ENCODE assay signal across 20 cellular contexts in genomic region chr21:36654796-36655325, GRCh38. TPM values are rescaled to one million over a fixed set of nuclear protein-coding genes. Genes with fewer than 3 reads are reported as not detected.
DNase-seq lines count a peak whose midpoint lies in the region; ATAC-seq lines count a peak whose summit lies in the region.
"Had no signal": no experiment of that assay in that cellular context is flagged by ENCODE, and none has a peak within 500 bp of the region (broad histone marks: within the 10 kb centered on the region; RNA-seq: fewer than 3 reads in every experiment).

No MANE protein-coding gene starts in this region.

- H3K4me3 Mint-ChIP-seq in T-cell = no peak overlapping the region
- H3K4me3 Mint-ChIP-seq in activated T-cell treated with anti-CD3 and anti-CD28 coated beads, Interleukin-2, amount 50 U/mL, for 24 hours = no peak overlapping the region
- H3K4me3 Mint-ChIP-seq: CD14-positive monocyte; CD4-positive, alpha-beta memory T cell; GM23338; HFFc6; IgD-negative memory B cell had no signal

- H3K27ac ChIP-seq in caudate nucleus (ENCODE audit: low read depth, low read length) = peak overlapping the region; percentile 94
- H3K27ac ChIP-seq: 22Rv1, A549, BLaER1 had no signal

- H3K4me1 Mint-ChIP-seq in T-cell = no peaks in the 10 kb centered on the region
- no peaks in the 10 kb centered on the region for H3K4me1 Mint-ChIP-seq in activated T-cell treated with anti-CD3 and anti-CD28 coated beads, Interleukin-2, amount 50 U/mL, for 24 hours (ENCODE audit: low read depth)
- H3K4me1 Mint-ChIP-seq: CD14-positive monocyte; CD4-positive, alpha-beta memory T cell; GM23338; IgD-negative memory B cell had no signal

- CTCF ChIA-PET in T-cell (lab: Charles Lee) = no interaction called here

- DNase-seq in Ammon's horn (ENCODE audit: low spot score) (peak; percentile 24), caudate nucleus (lab: John Stamatoyannopoulos, UW) (peak in 13 of 61 donors; percentile 4 to 65 (median 20)), medulla oblongata (ENCODE audit: extremely low spot score) (peak; percentile 5), superior temporal gyrus (ENCODE audit: extremely low spot score) (peak; percentile 42), T-cell (no peak), SW480 (ENCODE audit: low spot score) (no peak)
- DNase-seq in activated T-cell treated with anti-CD3 and anti-CD28 coated beads, Interleukin-2, amount 50 U/mL, for 24 hours = no peak
- DNase-seq: AML-193; CD4-positive, alpha-beta memory T cell; DMS153; DMS79; GDM1; HFFc6 had no signal

- no peak overlapping the region for H3K27ac Mint-ChIP-seq in T-cell
- no peak overlapping the region for H3K27ac Mint-ChIP-seq in activated T-cell treated with anti-CD3 and anti-CD28 coated beads, Interleukin-2, amount 50 U/mL, for 24 hours
- H3K27ac Mint-ChIP-seq: CD14-positive monocyte; CD4-positive, alpha-beta memory T cell; GM23338; HFFc6; IgD-negative memory B cell had no signal

- ATAC-seq in T-cell (replicated peaks in 1 of 4) = no peak
- ATAC-seq: A549, GM23338, HCT116 had no signal

- peaks cover 17 to 23% of the 10 kb centered on the region in 2 donors for H3K27me3 Mint-ChIP-seq in T-cell
- peaks cover 32% of the 10 kb centered on the region for H3K27me3 Mint-ChIP-seq in activated T-cell treated with anti-CD3 and anti-CD28 coated beads, Interleukin-2, amount 50 U/mL, for 24 hours

- H3K36me3 Mint-ChIP-seq in T-cell = no peaks in the 10 kb centered on the region
- H3K36me3 Mint-ChIP-seq in activated T-cell treated with anti-CD3 and anti-CD28 coated beads, Interleukin-2, amount 50 U/mL, for 24 hours (ENCODE audit: low read depth) = no peaks in the 10 kb centered on the region
- H3K36me3 Mint-ChIP-seq: CD14-positive monocyte; CD4-positive, alpha-beta memory T cell; IgD-negative memory B cell had no signal

- no peaks in the 10 kb centered on the region for H3K9me3 Mint-ChIP-seq in T-cell
- no peaks in the 10 kb centered on the region for H3K9me3 Mint-ChIP-seq in activated T-cell treated with anti-CD3 and anti-CD28 coated beads, Interleukin-2, amount 50 U/mL, for 24 hours
- H3K9me3 Mint-ChIP-seq: GM23338, HFFc6 had no signal

- POLR2A ChIA-PET in T-cell (lab: Charles Lee) = no interaction called here

RNA-seq across cellular contexts. Expression of gene SIM2, which starts 44.1 kb away (rescaled TPM):
- under 1 TPM in 3 of 5 donors, not detected in 2; 0.10 to 0.16 (median 0.12) TPM for total RNA-seq in T-cell
- total RNA-seq: CD4-positive, alpha-beta memory T cell; HFFc6 had no signal

Comparison
In these comparisons a context has a peak if more than half of its experiments do, and no peak if none do; other contexts are left out.
1. DNase-seq: peak in Ammon's horn (single experiment), medulla oblongata (single experiment) and superior temporal gyrus (single experiment); none in T-cell (0 of 34), activated T-cell treated with anti-CD3 and anti-CD28 coated beads, Interleukin-2, amount 50 U/mL, for 24 hours (single experiment) and SW480 (single experiment).